22 cellular contexts compared by ENCODE assay signal in genomic region chr7:103902917-103903316, GRCh38.
DNase-seq lines count a peak whose midpoint lies in the region; ATAC-seq, FAIRE-seq and TF ChIP-seq lines count a peak whose summit lies in the region.
"Had no signal": no experiment of that assay in that cellular context is flagged by ENCODE, and none has a peak within 500 bp of the region (broad histone marks: within the 10 kb centered on the region; RNA-seq: fewer than 3 reads in every experiment).

No MANE protein-coding gene starts in this region.

- H3K4me1 ChIP-seq in K562 (replicated peaks in 1 of 2; ENCODE audit: control insufficient read depth in 2 of 2, insufficient read depth in 2 of 2, low read length in 2 of 2) (peaks cover 0 to 12% of the 10 kb centered on the region in 2 experiments; a peak in 2 of 5 replicates), liver (ENCODE audit: control insufficient read depth in 4 of 4, insufficient read depth in 4 of 4, low read length in 3 of 4) (no peaks in the 10 kb centered on the region)
- H3K4me1 ChIP-seq: BLaER1 had no signal

- no peaks in the 10 kb centered on the region for H3K4me1 Mint-ChIP-seq in activated CD4-positive, alpha-beta T cell treated with anti-CD3 and anti-CD28 coated beads for 36 hours

- H3K4me3 ChIP-seq in K562 (no peak overlapping the region), liver (ENCODE audit: low read depth in 1 of 3, low read length in 3 of 3) (no peak overlapping the region)
- H3K4me3 ChIP-seq: BLaER1, GM12878 had no signal

- H3K27me3 ChIP-seq in K562 (ENCODE audit: control insufficient read depth in 2 of 2, insufficient read depth in 2 of 2, low read length in 2 of 2) (no peaks in the 10 kb centered on the region), liver (ENCODE audit: control insufficient read depth in 4 of 4, insufficient read depth in 4 of 4, low read length in 3 of 4) (no peaks in the 10 kb centered on the region)
- H3K27me3 ChIP-seq: BLaER1 had no signal

- H3K9me1 ChIP-seq in K562 (ENCODE audit: control insufficient read depth, insufficient read depth, low read length): no peaks in the 10 kb centered on the region

- H4K20me1 ChIP-seq in K562 (replicated peaks; ENCODE audit: control insufficient read depth, insufficient read depth, low read length): no peaks in the 10 kb centered on the region
- H4K20me1 ChIP-seq: BLaER1 had no signal

- H3K9me3 Mint-ChIP-seq in activated CD4-positive, alpha-beta T cell treated with anti-CD3 and anti-CD28 coated beads for 36 hours (ENCODE audit: low read depth): no peaks in the 10 kb centered on the region
- H3K9me3 Mint-ChIP-seq: CD8-positive, alpha-beta T cell had no signal

- 4% methylated on average over 3 of the region's 3 CpGs for WGBS in K562 (ENCODE audit: insufficient coverage, low coverage, missing lambda C conversion rate)
- WGBS in liver: 42% methylated on average over 3 of the region's 3 CpGs

- no peak for TF ChIP-seq POLR2A in K562 (conservative IDR thresholded peaks at IDR 0.05)

- H3K9ac ChIP-seq in K562 (ENCODE audit: insufficient read depth in 1 of 2, low read depth in 2 of 2, low read length in 2 of 2): no peak overlapping the region
- no peak overlapping the region for H3K9ac ChIP-seq in liver (ENCODE audit: low read depth in 1 of 2, low read length in 2 of 2)
- H3K9ac ChIP-seq: BLaER1 had no signal

- H3K36me3 Mint-ChIP-seq in activated CD4-positive, alpha-beta T cell treated with anti-CD3 and anti-CD28 coated beads for 36 hours (ENCODE audit: low read depth): no peaks in the 10 kb centered on the region
- H3K36me3 Mint-ChIP-seq: CD8-positive, alpha-beta T cell had no signal

- TF ChIP-seq CTCF in K562 (IDR thresholded peaks at IDR 0.05 in 2 of 3, conservative IDR thresholded peaks at IDR 0.05 in 1 of 3; ENCODE audit: insufficient read depth in 2 of 3, low read depth in 1 of 3, low read length in 3 of 3) (no peak), liver (IDR thresholded peaks at IDR 0.05; ENCODE audit: low read depth, low read length, missing input control) (no peak)

- CTCF ChIA-PET in K562 (lab: Yijun Ruan, JAX; ENCODE audit: low intra/inter-chr PET ratio): no interaction called here
- CTCF ChIA-PET in activated CD4-positive, alpha-beta T cell treated with anti-CD3 and anti-CD28 coated beads for 36 hours (lab: Charles Lee): no interaction called here

- H3K79me2 ChIP-seq in K562 (ENCODE audit: control insufficient read depth, insufficient read depth, low read length): no peaks in the 10 kb centered on the region

- ATAC-seq in K562 (peak; percentile 58; the same call in 1 of the 3 replicates), HG03196 (IDR thresholded peaks at IDR 0.05; ENCODE audit: unreplicated experiment) (no peak)
- ATAC-seq in activated CD4-positive, alpha-beta T cell treated with anti-CD3 and anti-CD28 coated beads for 36 hours: no peak
- ATAC-seq: CD8-positive, alpha-beta T cell; GM12878 had no signal

- H2AFZ ChIP-seq in K562 (ENCODE audit: low read depth, low read length): peak overlapping the region; percentile 10; the same call in 1 of the 2 replicates

- H3K4me3 Mint-ChIP-seq in activated CD4-positive, alpha-beta T cell treated with anti-CD3 and anti-CD28 coated beads for 36 hours: no peak overlapping the region
- H3K4me3 Mint-ChIP-seq: CD8-positive, alpha-beta T cell had no signal

- H3K36me3 ChIP-seq in K562 (ENCODE audit: control insufficient read depth, insufficient read depth, low read length): peaks cover 3% of the 10 kb centered on the region; the same call in 1 of the 3 replicates
- H3K36me3 ChIP-seq in liver (ENCODE audit: control insufficient read depth in 4 of 4, insufficient read depth in 3 of 4, low read depth in 1 of 4, low read length in 3 of 4): no peaks in the 10 kb centered on the region
- H3K36me3 ChIP-seq: BLaER1 had no signal

- POLR2A ChIA-PET in K562 (lab: Yijun Ruan, JAX): interaction anchor here (1.0 kb wide), 1 partner anchor 20 kb away, joined by 4 read pairs; no protein-coding TSS in a partner anchor
- POLR2A ChIA-PET in activated CD4-positive, alpha-beta T cell treated with anti-CD3 and anti-CD28 coated beads for 36 hours (lab: Charles Lee): no interaction called here

- FAIRE-seq in K562 (lab: Jason Lieb, UNC): peak; percentile 63
- FAIRE-seq: D721Med, G401.6, GM12878, GM18507 had no signal

- in situ Hi-C loops in K562 (cut with MboI): no loop called here

- peak; percentile 7 for DNase-seq in A172 (ENCODE audit: low spot score)
- DNase-seq in RPMI7951 (ENCODE audit: low read depth): peak; percentile 10
- DNase-seq in K562 (ENCODE audit: extremely low read depth in 1 of 4, low spot score in 3 of 4): no peak
- no peak for DNase-seq in activated T-cell treated with anti-CD3 and anti-CD28 coated beads, Interleukin-2, amount 50 U/mL, for 1 hour
- DNase-seq in activated CD4-positive, alpha-beta T cell treated with anti-CD3 and anti-CD28 coated beads for 36 hours: no peak
- no peak for DNase-seq in globus pallidus (ENCODE audit: low spot score)
- DNase-seq: CD8-positive, alpha-beta T cell; DMS79 treated with DMSO at 0.1 percent for 48 hours; HCEC 1CT; KBM-7; NCI-H1436; NCI-H2029; NCI-H2171 treated with DMSO at 0.1 percent for 48 hours; NCI-H446 treated with DMSO at 0.1 percent for 48 hours; NCI-H748 treated with DMSO at 0.1 percent for 48 hours had no signal

- no peak overlapping the region for H3K4me2 ChIP-seq in K562 (ENCODE audit: insufficient read depth, low read length)
- H3K4me2 ChIP-seq: BLaER1 had no signal

- no peaks in the 10 kb centered on the region for H3K27me3 Mint-ChIP-seq in activated CD4-positive, alpha-beta T cell treated with anti-CD3 and anti-CD28 coated beads for 36 hours

- TF ChIP-seq EP300 in K562 (IDR thresholded peaks at IDR 0.05; ENCODE audit: low read length): no peak

- intact Hi-C loops in K562 (cut with micrococcal nuclease): no loop called here
- intact Hi-C loops in activated CD4-positive, alpha-beta T cell treated with anti-CD3 and anti-CD28 coated beads for 36 hours (cut with DNase I, micrococcal nuclease): no loop called here

- BruUV-seq in K562 (replicated peaks; lab: Mats Ljungman, UMichigan): no TSS peak

- no peaks in the 10 kb centered on the region for H3K9me3 ChIP-seq in K562 (replicated peaks; ENCODE audit: control insufficient read depth, insufficient read depth, low read depth, low read length)
- no peaks in the 10 kb centered on the region for H3K9me3 ChIP-seq in liver (ENCODE audit: control insufficient read depth in 4 of 4, low read length in 3 of 4)
- H3K9me3 ChIP-seq: BLaER1 had no signal

- H3K27ac Mint-ChIP-seq in activated CD4-positive, alpha-beta T cell treated with anti-CD3 and anti-CD28 coated beads for 36 hours: no peak overlapping the region
- H3K27ac Mint-ChIP-seq: CD8-positive, alpha-beta T cell had no signal

- H3K27ac ChIP-seq in K562 (ENCODE audit: extremely low read depth, low read depth, low read length) (no peak overlapping the region), liver (ENCODE audit: low read depth in 1 of 2, low read length in 2 of 2) (no peak overlapping the region)
- H3K27ac ChIP-seq: BLaER1 had no signal

- TF ChIP-seq RAD21 in K562 (CRISPR knock-in tag; conservative IDR thresholded peaks at IDR 0.05 in 1 of 2, IDR thresholded peaks at IDR 0.05 in 1 of 2): no peak
- TF ChIP-seq RAD21 in liver (IDR thresholded peaks at IDR 0.05): no peak

TF ChIP-seq in K562, 482 proteins besides CTCF, POLR2A, EP300 and RAD21 (continues in another document):
- TF ChIP-seq ESRRA (IDR thresholded peaks at IDR 0.05; ENCODE audit: borderline replicate concordance, low read depth): peak; percentile 63; the same call in 1 of the 2 replicates
- TF ChIP-seq LEF1 (IDR thresholded peaks at IDR 0.05): peak; percentile 67; the same call in 1 of the 2 replicates
- peak; percentile 35 for TF ChIP-seq MEIS2 (IDR thresholded peaks at IDR 0.05; ENCODE audit: partially characterized antibody)
- TF ChIP-seq ARHGAP35 (IDR thresholded peaks at IDR 0.05; ENCODE audit: partially characterized antibody): no peak
- peak; percentile 24; the same call in 1 of the 2 replicates for TF ChIP-seq TEAD4 (IDR thresholded peaks at IDR 0.05; ENCODE audit: low read length)
- TF ChIP-seq TEAD4 (CRISPR knock-in tag; IDR thresholded peaks at IDR 0.05; ENCODE audit: borderline replicate concordance): no peak
- TF ChIP-seq NFXL1 (CRISPR knock-in tag; IDR thresholded peaks at IDR 0.05): no peak

TF ChIP-seq in liver, 16 proteins besides CTCF, POLR2A, EP300 and RAD21:
- TF ChIP-seq NR2F2 (IDR thresholded peaks at IDR 0.05) (peak; percentile 37), RXRA (IDR thresholded peaks at IDR 0.05) (no peak)

Comparison
In these comparisons a context has a peak if more than half of its experiments do, and no peak if none do; other contexts are left out.
1. DNase-seq: peak in A172 (single experiment) and RPMI7951 (single experiment); none in K562 (0 of 4), activated T-cell treated with anti-CD3 and anti-CD28 coated beads, Interleukin-2, amount 50 U/mL, for 1 hour (single experiment), activated CD4-positive, alpha-beta T cell treated with anti-CD3 and anti-CD28 coated beads for 36 hours (single experiment) and globus pallidus (single experiment).